In genomic region chr20:38143238-38143645, GRCh38 we compare ENCODE assay signal across 11 cellular contexts. TPM values are rescaled to one million over a fixed set of nuclear protein-coding genes. Genes with fewer than 3 reads are reported as not detected.
DNase-seq lines count a peak whose midpoint lies in the region; ATAC-seq and TF ChIP-seq lines count a peak whose summit lies in the region.
"Had no signal": no experiment of that assay in that cellular context is flagged by ENCODE, and none has a peak within 500 bp of the region (broad histone marks: within the 10 kb centered on the region; RNA-seq: fewer than 3 reads in every experiment).

No MANE protein-coding gene starts in this region.

- no peak for TF ChIP-seq CTCF in ascending aorta (IDR thresholded peaks at IDR 0.05)

- intact Hi-C loops in ascending aorta (cut with DNase I), result no loop called here

- H3K9me3 ChIP-seq in ascending aorta, result no peaks in the 10 kb centered on the region

- no peak for TF ChIP-seq EP300 in Ishikawa (IDR thresholded peaks at IDR 0.05; ENCODE audit: borderline replicate concordance)

- TF ChIP-seq RAD21 in Ishikawa (IDR thresholded peaks at IDR 0.05; ENCODE audit: low read depth), result no peak

- peak overlapping the region; percentile 84 to 95 for H3K27ac ChIP-seq in ascending aorta
- peak overlapping the region; percentile 60 for H3K27ac ChIP-seq in temporal lobe (ENCODE audit: low read depth, low read length)

- H3K4me3 ChIP-seq in ascending aorta, result no peak overlapping the region

- DNase-seq in ascending aorta (ENCODE audit: low spot score in 2 of 2) (no peak), left lobe of liver (ENCODE audit: low spot score) (peak; percentile 96), cortex of kidney (lab: John Stamatoyannopoulos, UW) (no peak)
- no peak for DNase-seq in activated naive CD4-positive, alpha-beta T cell treated with anti-CD3 and anti-CD28 coated beads, Interleukin-2, amount 50 U/mL, for 16 hours
- no peak for DNase-seq in activated CD8-positive, alpha-beta memory T cell treated with anti-CD3 and anti-CD28 coated beads, Interleukin-2, amount 50 U/mL, for 4 hours
- DNase-seq: activated CD4-positive, alpha-beta T cell treated with anti-CD3 and anti-CD28 coated beads for 1 hour; activated naive CD8-positive, alpha-beta T cell treated with anti-CD3 and anti-CD28 coated beads, Interleukin-2, amount 10 ng/mL, durations not matched to agents 7 days and 5 days; Karpas-422; naive thymus-derived CD4-positive, alpha-beta T cell had no signal

- peaks cover 10 to 16% of the 10 kb centered on the region in 2 donors for H3K4me1 ChIP-seq in ascending aorta

- H3K27me3 ChIP-seq in ascending aorta, result no peaks in the 10 kb centered on the region

- H3K36me3 ChIP-seq in ascending aorta, result peaks cover 70 to 72% of the 10 kb centered on the region in 2 donors

- peak; percentile 70 for ATAC-seq in left lobe of liver

TF ChIP-seq in Ishikawa, 13 proteins besides CTCF, POLR2A, EP300 and RAD21:
- TF ChIP-seq CEBPB (IDR thresholded peaks at IDR 0.05) (peak; percentile 87), ZBTB7A (IDR thresholded peaks at IDR 0.05; ENCODE audit: low read depth) (no peak), YY1 (IDR thresholded peaks at IDR 0.05; ENCODE audit: low read depth) (no peak), TEAD4 (IDR thresholded peaks at IDR 0.05) (no peak), CREB1 (IDR thresholded peaks at IDR 0.05; ENCODE audit: low read depth) (no peak)

RNA-seq across cellular contexts. Expression of gene TGM2, which starts 21.8 kb away (rescaled TPM):
- 529 TPM for total RNA-seq in ascending aorta
- 193 TPM for total RNA-seq in left lobe of liver
- total RNA-seq in temporal lobe, result 5.7 TPM

Comparison
In these comparisons a context has a peak if more than half of its experiments do, and no peak if none do; other contexts are left out.
1. RNA of gene TGM2, which starts 21.8 kb away (total RNA-seq): 529 TPM in ascending aorta (single experiment) and 193 TPM in left lobe of liver (single experiment); 5.7 TPM in temporal lobe (single experiment); every median in the first group is over 10 times any median in the second.